Comparison of ENCODE assay signal across 9 cellular contexts in genomic region chr16:67241008-67241900, GRCh38. TPM values are rescaled to one million over a fixed set of nuclear protein-coding genes. Genes with fewer than 3 reads are reported as not detected.
DNase-seq lines count a peak whose midpoint lies in the region; ATAC-seq and TF ChIP-seq lines count a peak whose summit lies in the region.
"Had no signal": no experiment of that assay in that cellular context is flagged by ENCODE, and none has a peak within 500 bp of the region (broad histone marks: within the 10 kb centered on the region; RNA-seq: fewer than 3 reads in every experiment).

No MANE protein-coding gene starts in this region.

- POLR2A ChIA-PET in T-cell (lab: Charles Lee): no interaction called here

- H3K9me3 Mint-ChIP-seq in T-cell: no peaks in the 10 kb centered on the region
- H3K9me3 Mint-ChIP-seq: nephron had no signal

- peaks cover 24% of the 10 kb centered on the region for H3K4me1 ChIP-seq in prostate gland (replicated peaks)

- CTCF ChIA-PET in T-cell (lab: Charles Lee): no interaction called here

- peak overlapping the region; percentile 75 to 80 for H3K27ac ChIP-seq in prostate gland

- DNase-seq in ELR (ENCODE audit: low read depth) (peak; percentile 93), T-cell (no peak), fibroblast of pulmonary artery (ENCODE audit: low read depth) (peak; percentile 74), prostate gland (ENCODE audit: low spot score) (peak; percentile 73), occipital lobe (lab: John Stamatoyannopoulos, UW) (no peak)
- no peak for DNase-seq in stimulated activated CD4-positive, alpha-beta T cell treated with anti-CD3 and anti-CD28 coated beads, Interleukin-2, amount 100 ng/mL, for 48 hours

- peak overlapping the region; percentile 23 to 76 for H3K27ac Mint-ChIP-seq in T-cell
- H3K27ac Mint-ChIP-seq: nephron had no signal

- H3K9me3 ChIP-seq in prostate gland: no peaks in the 10 kb centered on the region

- H3K4me1 Mint-ChIP-seq in T-cell: peaks cover 17 to 41% (median 32%) of the 10 kb centered on the region in 3 donors

- H3K36me3 ChIP-seq in prostate gland: no peaks in the 10 kb centered on the region

- intact Hi-C loops in prostate gland (cut with DNase I): no loop called here

- TF ChIP-seq POLR2A in prostate gland (IDR thresholded peaks at IDR 0.05): no peak

- H3K4me3 ChIP-seq in fibroblast of pulmonary artery (replicated peaks; ENCODE audit: low read depth, low read length): no peak overlapping the region
- H3K4me3 ChIP-seq in prostate gland: no peak overlapping the region

- peaks cover 19% of the 10 kb centered on the region for H3K36me3 Mint-ChIP-seq in T-cell

- no peak for ATAC-seq in T-cell (replicated peaks in 1 of 4)
- no peak for ATAC-seq in GM21723 (IDR thresholded peaks at IDR 0.05; ENCODE audit: unreplicated experiment)
- ATAC-seq in GM18907 (IDR thresholded peaks at IDR 0.05; ENCODE audit: unreplicated experiment): no peak

- H3K27me3 ChIP-seq in prostate gland (replicated peaks; ENCODE audit: insufficient read depth): no peaks in the 10 kb centered on the region

- H3K4me3 Mint-ChIP-seq in T-cell: no peak overlapping the region
- H3K4me3 Mint-ChIP-seq: nephron had no signal

- TF ChIP-seq CTCF in fibroblast of pulmonary artery (IDR thresholded peaks at IDR 0.05; ENCODE audit: low read length, missing control alignments) (no peak), prostate gland (IDR thresholded peaks at IDR 0.05) (no peak)

- 54% methylated on average over 10 of the region's 10 CpGs for WGBS in prostate gland

- no peaks in the 10 kb centered on the region for H3K27me3 Mint-ChIP-seq in T-cell

RNA-seq across cellular contexts. Expression of gene FHOD1, which starts 6.0 kb away (rescaled TPM):
- total RNA-seq in T-cell (10 to 100 TPM; 31.0 to 92.5 (median 66.2) TPM), prostate gland (10 to 100 TPM; 11.2 to 46.1 TPM), occipital lobe (2.5 TPM)

RNA-seq across cellular contexts. Expression of gene SLC9A5, which starts 7.5 kb away (rescaled TPM):
- 1 to 10 TPM; 1.4 to 2.3 (median 2.2) TPM for total RNA-seq in T-cell
- total RNA-seq in prostate gland: 1 to 10 TPM in 1 of 2 donors, under 1 TPM in 1; 0.27 to 2.6 TPM
- 1.2 TPM for total RNA-seq in occipital lobe

RNA-seq across cellular contexts. Expression of gene TMEM208, which starts 14.3 kb away (rescaled TPM):
- total RNA-seq in T-cell: 10 to 100 TPM; 28.5 to 40.3 (median 34.8) TPM
- total RNA-seq in prostate gland: 10 to 100 TPM; 39.1 to 57.1 TPM
- 14.7 TPM for total RNA-seq in occipital lobe

RNA-seq across cellular contexts. Expression of gene PLEKHG4, which starts 38.1 kb away (rescaled TPM):
- 10 to 100 TPM; 19.4 to 27.5 (median 24.9) TPM for total RNA-seq in T-cell
- 10 to 100 TPM in 1 of 2 donors, 1 to 10 TPM in 1; 7.7 to 57.8 TPM for total RNA-seq in prostate gland
- total RNA-seq in occipital lobe: 2.3 TPM

RNA-seq across cellular contexts. Expression of gene ELMO3, which starts 42.3 kb away (rescaled TPM):
- total RNA-seq in T-cell (10 to 100 TPM in 1 of 5 donors, 1 to 10 TPM in 4; 3.8 to 11.7 (median 8.8) TPM), prostate gland (10 to 100 TPM; 24.8 to 36.7 TPM), occipital lobe (0.16 TPM)

Comparison
In these comparisons a context has a peak if more than half of its experiments do, and no peak if none do; other contexts are left out.
1. DNase-seq: peak in ELR (single experiment), fibroblast of pulmonary artery (single experiment) and prostate gland (single experiment); none in T-cell (0 of 34), stimulated activated CD4-positive, alpha-beta T cell treated with anti-CD3 and anti-CD28 coated beads, Interleukin-2, amount 100 ng/mL, for 48 hours (0 of 2) and occipital lobe (single experiment).